Comparison of ENCODE assay signal across 18 cellular contexts in genomic region chr3:36364260-36364659, GRCh38. TPM values are rescaled to one million over a fixed set of nuclear protein-coding genes. Genes with fewer than 3 reads are reported as not detected.
"Had no signal": no experiment of that assay in that cellular context is flagged by ENCODE, and none has a peak within 500 bp of the region (broad histone marks: within the 10 kb centered on the region; RNA-seq: fewer than 3 reads in every experiment).

No MANE protein-coding gene starts in this region.

- H3K4me1 ChIP-seq: spleen, upper lobe of right lung had no signal

- H3K27ac Mint-ChIP-seq: activated B cell treated with CpG ODN at 0.5 μM for 24 hours; activated CD4-positive, alpha-beta memory T cell treated with anti-CD3 and anti-CD28 coated beads for 36 hours; activated naive CD4-positive, alpha-beta T cell treated with anti-CD3 and anti-CD28 coated beads, Interleukin-2, amount 50 U/mL, for 72 hours; activated T-helper 1 cell treated with anti-CD3 and anti-CD28 coated beads, Interleukin-12 subunit alpha, Interleukin-12 subunit beta, Interleukin-2, Interleukin-4 antibody, amounts not matched to agents 30 ng/mL and 10 ng/mL and 1 ng/mL, durations not matched to agents 14 hours and 24 hours and 36 hours; stimulated activated naive B cell treated with anti-CD40 and anti-IgM and Interleukin-4, amounts not matched to agents 10 μg/mL and 1 μg/mL and 100 μg/mL, for 72 hours had no signal

- H3K36me3 Mint-ChIP-seq: activated CD4-positive, alpha-beta memory T cell treated with anti-CD3 and anti-CD28 coated beads for 36 hours; activated naive CD4-positive, alpha-beta T cell treated with anti-CD3 and anti-CD28 coated beads, Interleukin-2, amount 50 U/mL, for 72 hours; stimulated activated naive B cell treated with anti-CD40 and anti-IgM and Interleukin-4, amounts not matched to agents 10 μg/mL and 1 μg/mL and 100 μg/mL, for 72 hours had no signal

- H3K27me3 ChIP-seq: spleen, upper lobe of right lung had no signal

- H3K27ac ChIP-seq: spleen, upper lobe of right lung had no signal

- H3K9me3 ChIP-seq: upper lobe of right lung had no signal

- ATAC-seq: activated naive CD4-positive, alpha-beta T cell treated with anti-CD3 and anti-CD28 coated beads, Interleukin-2, amount 50 U/mL, for 72 hours; stimulated activated naive B cell treated with anti-CD40 and anti-IgM and Interleukin-4, amounts not matched to agents 10 μg/mL and 1 μg/mL and 100 μg/mL, for 72 hours; upper lobe of right lung had no signal

- H3K27me3 Mint-ChIP-seq: activated B cell treated with CpG ODN at 0.5 μM for 24 hours; activated CD4-positive, alpha-beta memory T cell treated with anti-CD3 and anti-CD28 coated beads for 36 hours had no signal

- H3K9me3 Mint-ChIP-seq: activated B cell treated with CpG ODN at 0.5 μM for 24 hours; activated CD4-positive, alpha-beta memory T cell treated with anti-CD3 and anti-CD28 coated beads for 36 hours; activated T-helper 1 cell treated with anti-CD3 and anti-CD28 coated beads, Interleukin-12 subunit alpha, Interleukin-12 subunit beta, Interleukin-2, Interleukin-4 antibody, amounts not matched to agents 30 ng/mL and 10 ng/mL and 1 ng/mL, durations not matched to agents 14 hours and 24 hours and 36 hours had no signal

- H3K4me1 Mint-ChIP-seq: activated B cell treated with CpG ODN at 0.5 μM for 24 hours; stimulated activated naive B cell treated with anti-CD40 and anti-IgM and Interleukin-4, amounts not matched to agents 10 μg/mL and 1 μg/mL and 100 μg/mL, for 72 hours had no signal

- DNase-seq: activated B cell treated with CpG ODN at 0.5 μM for 24 hours; activated CD4-positive, alpha-beta memory T cell treated with anti-CD3 and anti-CD28 coated beads for 36 hours; activated CD4-positive, alpha-beta T cell treated with anti-CD3 and anti-CD28 coated beads for 4 hours; activated gamma-delta T cell treated with Interleukin-2 at 50 U/mL for 16 hours; activated T-cell treated with anti-CD3 and anti-CD28 coated beads for 4 hours; cerebellar nuclear complex; effector CD4-positive, alpha-beta T cell; hypothalamus; islet precursor cell; occipital lobe; posterior cingulate gyrus; spleen; stimulated activated CD4-positive, alpha-beta T cell treated with anti-CD3 and anti-CD28 coated beads, Interleukin-4, amount 100 ng/mL, for 4 hours; stimulated activated naive B cell treated with anti-CD40 and anti-IgM and Interleukin-4, amounts not matched to agents 10 μg/mL and 1 μg/mL and 100 μg/mL, for 72 hours; upper lobe of right lung had no signal

- H3K36me3 ChIP-seq: spleen, upper lobe of right lung had no signal

- H3K4me3 ChIP-seq: lung, spleen, upper lobe of right lung had no signal

- H3K4me3 Mint-ChIP-seq: activated B cell treated with CpG ODN at 0.5 μM for 24 hours; activated CD4-positive, alpha-beta memory T cell treated with anti-CD3 and anti-CD28 coated beads for 36 hours; activated T-helper 1 cell treated with anti-CD3 and anti-CD28 coated beads, Interleukin-12 subunit alpha, Interleukin-12 subunit beta, Interleukin-2, Interleukin-4 antibody, amounts not matched to agents 30 ng/mL and 10 ng/mL and 1 ng/mL, durations not matched to agents 14 hours and 24 hours and 36 hours; stimulated activated naive B cell treated with anti-CD40 and anti-IgM and Interleukin-4, amounts not matched to agents 10 μg/mL and 1 μg/mL and 100 μg/mL, for 72 hours had no signal

RNA-seq across cellular contexts. Expression of gene STAC, which starts 16.0 kb away (rescaled TPM):
- total RNA-seq: activated CD4-positive, alpha-beta memory T cell treated with anti-CD3 and anti-CD28 coated beads for 36 hours; activated naive CD4-positive, alpha-beta T cell treated with anti-CD3 and anti-CD28 coated beads, Interleukin-2, amount 50 U/mL, for 72 hours; activated T-helper 1 cell treated with anti-CD3 and anti-CD28 coated beads, Interleukin-12 subunit alpha, Interleukin-12 subunit beta, Interleukin-2, Interleukin-4 antibody, amounts not matched to agents 30 ng/mL and 10 ng/mL and 1 ng/mL, durations not matched to agents 14 hours and 24 hours and 36 hours had no signal
